Comparison of ENCODE assay signal across 22 cellular contexts in the genomic region with DNA sequence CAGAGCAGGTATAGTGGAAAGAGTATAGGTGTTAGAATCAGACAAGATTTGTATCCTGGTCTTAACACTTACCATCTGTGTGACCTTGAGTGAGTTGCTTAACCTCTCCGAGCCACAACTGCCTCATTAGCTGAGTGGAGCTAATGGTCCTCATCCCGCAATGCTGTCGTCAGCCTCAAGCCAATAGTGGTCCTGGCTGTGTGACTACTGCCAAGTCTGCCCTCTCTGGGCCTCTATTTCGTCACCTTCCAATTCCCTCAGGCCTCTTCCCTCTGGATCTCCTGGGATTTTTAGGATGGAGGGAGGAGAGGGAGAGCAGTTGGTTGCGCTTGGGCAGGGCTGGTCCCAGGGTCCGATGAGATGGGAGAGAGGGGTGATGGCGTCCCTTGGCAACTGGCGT. TPM values are rescaled to one million over a fixed set of nuclear protein-coding genes. Genes with fewer than 3 reads are reported as not detected.
A peak's percentile ranks its signal among the peaks of the same experiment; 100 is the strongest.
DNase-seq lines count a peak whose midpoint lies in the region; ATAC-seq and TF ChIP-seq lines count a peak whose summit lies in the region.
"Had no signal": no experiment of that assay in that cellular context is flagged by ENCODE, and none has a peak within 500 bp of the region (broad histone marks: within the 10 kb centered on the region; RNA-seq: fewer than 3 reads in every experiment).

No MANE protein-coding gene starts in this region.

- TF ChIP-seq CTCF in IMR-90 (conservative IDR thresholded peaks at IDR 0.05; ENCODE audit: low read depth, low read length) (no peak), dorsolateral prefrontal cortex (IDR thresholded peaks at IDR 0.05 in 54 of 56, conservative IDR thresholded peaks at IDR 0.05 in 2 of 56; ENCODE audit: low read depth in 1 of 56, partially characterized antibody in 56 of 56) (no peak), prostate gland (IDR thresholded peaks at IDR 0.05) (no peak), thyroid gland (IDR thresholded peaks at IDR 0.05) (no peak)

- no peak overlapping the region for H3K56ac ChIP-seq in IMR-90 (ENCODE audit: extremely low read depth, insufficient read depth, low read length)

- H3K4ac ChIP-seq in IMR-90 (ENCODE audit: low read depth, low read length): no peak overlapping the region

- H4K5ac ChIP-seq in IMR-90 (ENCODE audit: low read depth, low read length): no peak overlapping the region

- H3K9ac ChIP-seq in IMR-90 (ENCODE audit: low read depth, low read length): no peak overlapping the region

- H2AFZ ChIP-seq in IMR-90 (replicated peaks; ENCODE audit: low read length, poor library complexity): no peak overlapping the region

- WGBS in IMR-90 (ENCODE audit: extremely low coverage in 2 of 2, insufficient read length in 1 of 2), 2 experiments: 89% methylated on average over 3 of the region's 8 CpGs; no CpG with 5 or more reads in 1 of the 2 experiments
- WGBS in prostate gland: 80% methylated on average over 8 of the region's 8 CpGs
- WGBS in thyroid gland, 2 donors: 79 to 81% methylated on average over 8 of the region's 8 CpGs

- CTCF ChIA-PET in IMR-90 (lab: Yijun Ruan, JAX): no interaction called here

- in situ Hi-C loops in IMR-90 (cut with MboI; ENCODE audit: low sequenced_read_pairs): no loop called here

- H3K36me3 ChIP-seq in IMR-90 (ENCODE audit: control insufficient read depth, insufficient read depth, low read length): peaks cover 85% of the 10 kb centered on the region
- H3K36me3 ChIP-seq in prostate gland: peaks cover 9 to 31% of the 10 kb centered on the region in 2 donors
- H3K36me3 ChIP-seq in thyroid gland: peaks cover 77 to 87% of the 10 kb centered on the region in 2 donors

- no peak for ATAC-seq in IMR-90 (ENCODE audit: low read depth)
- no peak for ATAC-seq in HG03442 (IDR thresholded peaks at IDR 0.05; ENCODE audit: unreplicated experiment)
- ATAC-seq: GM12878; naive thymus-derived CD4-positive, alpha-beta T cell; PC-3 had no signal

- peak overlapping the region; percentile 27; the same call in 1 of the 2 replicates for H2AK5ac ChIP-seq in IMR-90 (ENCODE audit: low read depth, low read length)

- H3K4me2 ChIP-seq in IMR-90 (ENCODE audit: low read depth, low read length): no peak overlapping the region

- no peaks in the 10 kb centered on the region; the same call in 1 of the 2 replicates for H4K20me1 ChIP-seq in IMR-90 (ENCODE audit: insufficient read depth, low read length)

- dilution Hi-C loops in IMR-90 (cut with HindIII; ENCODE audit: low sequenced_read_pairs, unreplicated experiment): no loop called here

- H4K91ac ChIP-seq in IMR-90 (ENCODE audit: insufficient read depth, low read depth, low read length): no peak overlapping the region

- no peak overlapping the region for H2AK9ac ChIP-seq in IMR-90 (replicated peaks; ENCODE audit: low read depth, low read length, poor library complexity)

- POLR2A ChIA-PET in IMR-90 (lab: Charles Lee; ENCODE audit: unreplicated experiment): no interaction called here

- H3K18ac ChIP-seq in IMR-90 (ENCODE audit: low read depth, low read length): no peak overlapping the region

- peaks cover 42% of the 10 kb centered on the region for H3K9me1 ChIP-seq in IMR-90 (ENCODE audit: insufficient read depth, low read length)

- no peak overlapping the region for H2BK15ac ChIP-seq in IMR-90 (ENCODE audit: low read depth, low read length)

- no peak overlapping the region for H4K8ac ChIP-seq in IMR-90 (ENCODE audit: low read depth in 2 of 2, low read length in 2 of 2)

- no peak overlapping the region for H2BK120ac ChIP-seq in IMR-90 (ENCODE audit: low read depth, low read length)

- no peak for DNase-seq in IMR-90
- DNase-seq in dorsolateral prefrontal cortex: no peak
- no peak for DNase-seq in prostate gland (ENCODE audit: low spot score)
- DNase-seq in thyroid gland: no peak
- no peak for DNase-seq in dermis blood vessel endothelial cell
- DNase-seq in globus pallidus (ENCODE audit: low spot score): no peak
- DNase-seq: activated CD4-positive, alpha-beta memory T cell treated with anti-CD3 and anti-CD28 coated beads, Interleukin-2, amount 10 ng/mL, durations not matched to agents 7 days and 5 days; activated CD4-positive, CD25-positive, alpha-beta regulatory T cell treated with anti-CD3 and anti-CD28 coated beads, Interleukin-2, amount 50 U/mL, for 72 hours; activated naive CD8-positive, alpha-beta T cell treated with anti-CD3 and anti-CD28 coated beads for 36 hours; C1 segment of cervical spinal cord; effector CD8-positive, alpha-beta T cell; KG1; naive thymus-derived CD4-positive, alpha-beta T cell; NCI-H1436 treated with DMSO at 0.1 percent for 48 hours; NCI-H510A; occipital lobe; PC-3; SIG-M5; stimulated activated naive CD4-positive, alpha-beta T cell treated with Interleukin-2 at 50 U/mL for 16 hours; T-helper 1 cell had no signal

- peaks cover 19 to 55% of the 10 kb centered on the region in 2 experiments for H3K79me1 ChIP-seq in IMR-90 (ENCODE audit: low read depth in 1 of 2, low read length in 2 of 2)

- H2BK20ac ChIP-seq in IMR-90 (ENCODE audit: low read depth, low read length): no peak overlapping the region

- intact Hi-C loops in IMR-90 (cut with micrococcal nuclease): no loop called here
- intact Hi-C loops in dorsolateral prefrontal cortex (cut with DNase I): no loop called here
- intact Hi-C loops in prostate gland (cut with DNase I): no loop called here
- intact Hi-C loops in thyroid gland (cut with DNase I): no loop called here

- H3K23ac ChIP-seq in IMR-90 (ENCODE audit: low read depth, low read length): no peak overlapping the region

- H3K9me3 ChIP-seq in IMR-90 (ENCODE audit: control insufficient read depth, insufficient read depth, low read length): no peaks in the 10 kb centered on the region
- no peaks in the 10 kb centered on the region for H3K9me3 ChIP-seq in prostate gland
- no peaks in the 10 kb centered on the region for H3K9me3 ChIP-seq in thyroid gland

- no peak overlapping the region for H2BK5ac ChIP-seq in IMR-90 (ENCODE audit: low read depth, low read length, poor library complexity, severe bottlenecking)

- H3K27ac ChIP-seq in IMR-90 (ENCODE audit: insufficient read depth, low read length): no peak overlapping the region
- H3K27ac ChIP-seq in dorsolateral prefrontal cortex: peak overlapping the region in 42 of 59 donors; percentile 2 to 91 (median 52)
- peak overlapping the region; percentile 38 to 87 for H3K27ac ChIP-seq in prostate gland
- H3K27ac ChIP-seq in thyroid gland: peak overlapping the region in 2 of 3 donors; percentile 84 to 91

- no peak for TF ChIP-seq POLR2A in IMR-90 (IDR thresholded peaks at IDR 0.05; ENCODE audit: low read depth, low read length)
- TF ChIP-seq POLR2A in prostate gland (IDR thresholded peaks at IDR 0.05): no peak
- TF ChIP-seq POLR2A in thyroid gland (IDR thresholded peaks at IDR 0.05): no peak

- H3K4me1 ChIP-seq in IMR-90 (ENCODE audit: control insufficient read depth, insufficient read depth, low read length) (peaks cover 11% of the 10 kb centered on the region), prostate gland (replicated peaks) (no peaks in the 10 kb centered on the region), thyroid gland (peaks cover 0 to 28% of the 10 kb centered on the region in 2 donors)

- H3K14ac ChIP-seq in IMR-90 (replicated peaks; ENCODE audit: low read depth, low read length): no peak overlapping the region

- TF ChIP-seq RAD21 in IMR-90 (IDR thresholded peaks at IDR 0.05; ENCODE audit: low read length): no peak

- BruUV-seq in IMR-90 (replicated peaks; lab: Mats Ljungman, UMichigan): no TSS peak

- H3K4me3 ChIP-seq in IMR-90 (ENCODE audit: insufficient read depth, low read depth, low read length) (no peak overlapping the region), dorsolateral prefrontal cortex (no peak overlapping the region), prostate gland (no peak overlapping the region), thyroid gland (replicated peaks in 1 of 3) (no peak overlapping the region)
- H3K4me3 ChIP-seq: GM12878 had no signal

- no peaks in the 10 kb centered on the region for H3K27me3 ChIP-seq in IMR-90 (ENCODE audit: control insufficient read depth, insufficient read depth, low read length)
- no peaks in the 10 kb centered on the region for H3K27me3 ChIP-seq in dorsolateral prefrontal cortex
- no peaks in the 10 kb centered on the region for H3K27me3 ChIP-seq in prostate gland (replicated peaks; ENCODE audit: insufficient read depth)
- no peaks in the 10 kb centered on the region for H3K27me3 ChIP-seq in thyroid gland

TF ChIP-seq in IMR-90, 13 proteins besides CTCF, POLR2A, EP300 and RAD21 (continues in another document):
- TF ChIP-seq, protein P1, sequence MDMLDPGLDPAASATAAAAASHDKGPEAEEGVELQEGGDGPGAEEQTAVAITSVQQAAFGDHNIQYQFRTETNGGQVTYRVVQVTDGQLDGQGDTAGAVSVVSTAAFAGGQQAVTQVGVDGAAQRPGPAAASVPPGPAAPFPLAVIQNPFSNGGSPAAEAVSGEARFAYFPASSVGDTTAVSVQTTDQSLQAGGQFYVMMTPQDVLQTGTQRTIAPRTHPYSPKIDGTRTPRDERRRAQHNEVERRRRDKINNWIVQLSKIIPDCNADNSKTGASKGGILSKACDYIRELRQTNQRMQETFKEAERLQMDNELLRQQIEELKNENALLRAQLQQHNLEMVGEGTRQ (IDR thresholded peaks at IDR 0.05; ENCODE audit: low read depth, low read length): no peak
- TF ChIP-seq RFX5 (IDR thresholded peaks at IDR 0.05; ENCODE audit: low read depth, low read length) (no peak), MXI1 (IDR thresholded peaks at IDR 0.05; ENCODE audit: borderline replicate concordance, low read depth, low read length) (no peak), NFE2L2 (IDR thresholded peaks at IDR 0.05; ENCODE audit: low read depth, low read length) (no peak), BHLHE40 (IDR thresholded peaks at IDR 0.05; ENCODE audit: low read depth, low read length) (no peak), CHD1 (IDR thresholded peaks at IDR 0.05; ENCODE audit: low read depth, low read length) (no peak), FOS (IDR thresholded peaks at IDR 0.05; ENCODE audit: low read depth, low read length) (no peak), MAFK (IDR thresholded peaks at IDR 0.05; ENCODE audit: low read depth, low read length) (no peak), SMC3 (IDR thresholded peaks at IDR 0.05; ENCODE audit: low read depth, low read length) (no peak)

RNA-seq across cellular contexts. Expression of a gene that starts 41.6 kb away (rescaled TPM):
- total RNA-seq in IMR-90 (2012; rRNA removed) (84.8 and 103 TPM in 2 replicates), dorsolateral prefrontal cortex (100 to 1,000 TPM in 87 of 120 experiments, 10 to 100 TPM in 33; 58.0 to 261 (median 119) TPM), prostate gland (10 to 100 TPM; 64.3 to 85.1 TPM), thyroid gland (100 to 1,000 TPM; 104 to 275 (median 142) TPM), dermis blood vessel endothelial cell (310 and 473 TPM in 2 replicates)
- 67.6 and 78.4 TPM in 2 replicates for polyA plus RNA-seq in IMR-90 (2012; rRNA removed)
- 45.3 TPM in 2 replicates for polyA plus RNA-seq in IMR-90 (2012; cell fraction: cytosol; rRNA removed)
- 9.8 and 44.1 TPM in 2 replicates for polyA plus RNA-seq in IMR-90 (2012; cell fraction: nucleus; rRNA removed; ENCODE audit: low replicate concordance)
